ENCODE assay signal across 10 cellular contexts in the genomic region with DNA sequence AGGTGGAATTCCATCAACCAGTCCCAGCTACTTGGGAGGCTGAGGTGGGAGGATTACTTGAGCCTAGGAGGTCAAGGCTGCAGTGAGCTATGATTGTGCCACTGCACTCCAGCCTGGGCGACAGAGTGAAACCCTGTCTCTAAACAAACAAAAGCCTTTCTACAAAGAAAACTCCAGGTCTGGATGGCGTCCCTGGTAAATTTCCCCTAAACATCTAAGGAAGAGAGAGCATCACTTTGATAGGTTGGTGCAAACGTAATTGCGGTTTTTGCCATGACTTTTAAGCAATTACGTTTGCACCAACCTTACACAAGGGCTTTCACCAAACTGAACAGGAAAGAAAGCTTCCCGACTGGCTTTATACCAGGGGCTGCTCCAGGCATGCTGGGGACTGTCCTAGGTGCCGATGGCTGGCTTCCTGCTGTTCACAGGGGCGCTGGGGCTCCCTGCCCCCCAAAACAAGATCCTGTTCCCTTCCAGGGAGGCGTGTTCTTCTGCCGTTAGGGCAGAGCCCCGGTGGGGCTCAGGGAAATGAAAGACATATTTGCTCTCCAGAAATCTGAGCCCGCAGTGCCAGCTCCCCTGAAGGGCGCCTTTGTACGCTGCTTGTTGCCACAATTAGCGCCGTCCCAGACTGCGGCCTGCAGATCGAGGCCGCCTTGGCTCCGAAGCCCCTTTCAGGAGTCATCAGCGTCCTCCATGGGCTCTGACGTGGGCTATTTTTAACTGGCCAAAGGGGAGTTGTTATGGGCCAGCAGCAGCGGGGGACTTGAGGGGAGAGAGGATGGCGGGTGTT. TPM values are rescaled to one million over a fixed set of nuclear protein-coding genes. Genes with fewer than 3 reads are reported as not detected.
DNase-seq lines count a peak whose midpoint lies in the region; ATAC-seq, FAIRE-seq and TF ChIP-seq lines count a peak whose summit lies in the region.
"Had no signal": no experiment of that assay in that cellular context is flagged by ENCODE, and none has a peak within 500 bp of the region (broad histone marks: within the 10 kb centered on the region; RNA-seq: fewer than 3 reads in every experiment).

No MANE protein-coding gene starts in this region.

- POLR2A ChIA-PET in A549 (lab: Yijun Ruan, JAX): no interaction called here

- no peaks in the 10 kb centered on the region for H3K4me1 ChIP-seq in A549
- peaks cover 26% of the 10 kb centered on the region for H3K4me1 ChIP-seq in muscle layer of colon (ENCODE audit: insufficient read depth, low read length)

- no peak overlapping the region for H3K4me3 ChIP-seq in A549
- no peak overlapping the region for H3K4me3 ChIP-seq in muscle layer of colon (ENCODE audit: low read depth in 1 of 2, low read length in 2 of 2)

- DNase-seq in A549 (ENCODE audit: low read depth in 1 of 2, low spot score in 1 of 2) (no peak), NCI-H1105 treated with DMSO at 0.1 percent for 48 hours (lab: John Stamatoyannopoulos, UW) (peak; percentile 4), caudate nucleus (lab: John Stamatoyannopoulos, UW) (peak in 45 of 61 donors; percentile 2 to 76 (median 28)), AML-193 (lab: John Stamatoyannopoulos, UW) (no peak), T-helper 1 cell (no peak)
- DNase-seq in stimulated activated CD4-positive, alpha-beta T cell treated with anti-CD3 and anti-CD28 coated beads, Interleukin-2, amount 100 ng/mL, for 48 hours: no peak
- DNase-seq: activated effector memory CD4-positive, alpha-beta T cell treated with Interleukin-2 at 50 U/mL for 16 hours; GOT3 had no signal

- H3K9me3 ChIP-seq in A549 (no peaks in the 10 kb centered on the region), muscle layer of colon (ENCODE audit: low read length) (no peaks in the 10 kb centered on the region)

- no peak overlapping the region for H3K4me2 ChIP-seq in A549

- no peak for TF ChIP-seq RAD21 in A549 (conservative IDR thresholded peaks at IDR 0.05 in 1 of 2, IDR thresholded peaks at IDR 0.05 in 1 of 2)

- no peak for TF ChIP-seq EP300 in A549 (IDR thresholded peaks at IDR 0.05)

- TF ChIP-seq POLR2A in A549 (IDR thresholded peaks at IDR 0.05; ENCODE audit: low read length): no peak

- no peaks in the 10 kb centered on the region for H3K36me3 ChIP-seq in muscle layer of colon (ENCODE audit: insufficient read depth, low read length)

- no peaks in the 10 kb centered on the region for H3K27me3 ChIP-seq in muscle layer of colon (ENCODE audit: control insufficient read depth in 1 of 2, insufficient read depth in 2 of 2, low read length in 2 of 2)

- CTCF ChIA-PET in A549 (lab: Yijun Ruan, JAX): no interaction called here

- no peak for FAIRE-seq in A549 (lab: Jason Lieb, UNC)

- no peak for TF ChIP-seq CTCF in A549 (IDR thresholded peaks at IDR 0.05)

- H3K9ac ChIP-seq in muscle layer of colon (ENCODE audit: low read length): peak overlapping the region; percentile 30

- ATAC-seq in A549 (peak; percentile 24 to 46; a peak in 4 of 6 replicates), GM19397 (IDR thresholded peaks at IDR 0.05; ENCODE audit: unreplicated experiment) (no peak)

- 73% methylated on average over 20 of the region's 24 CpGs for WGBS in A549 (ENCODE audit: missing lambda C conversion rate)

- peak overlapping the region in 1 of 2 experiments; percentile 46; a peak in 1 of 6 replicates for H3K27ac ChIP-seq in A549
- peak overlapping the region; percentile 64 for H3K27ac ChIP-seq in caudate nucleus (ENCODE audit: low read depth, low read length)
- peak overlapping the region; percentile 52 for H3K27ac ChIP-seq in muscle layer of colon (ENCODE audit: low read depth, low read length)

TF ChIP-seq in A549, 52 proteins besides CTCF, POLR2A, EP300 and RAD21:
- TF ChIP-seq NR3C1 (IDR thresholded peaks at IDR 0.05) (no peak), JUNB (IDR thresholded peaks at IDR 0.05) (no peak), TFCP2L1 (CRISPR knock-in tag; IDR thresholded peaks at IDR 0.05) (no peak), TP53 (CRISPR knock-in tag; IDR thresholded peaks at IDR 0.05) (no peak), HOXB5 (CRISPR knock-in tag; IDR thresholded peaks at IDR 0.05) (no peak), RFX5 (IDR thresholded peaks at IDR 0.05) (no peak), RNF2 (IDR thresholded peaks at IDR 0.05; ENCODE audit: borderline replicate concordance, low read depth) (no peak), RCOR1 (IDR thresholded peaks at IDR 0.05; ENCODE audit: low read depth, low read length) (no peak), FOXS1 (CRISPR knock-in tag; IDR thresholded peaks at IDR 0.05) (no peak)
- TF ChIP-seq, protein P1, sequence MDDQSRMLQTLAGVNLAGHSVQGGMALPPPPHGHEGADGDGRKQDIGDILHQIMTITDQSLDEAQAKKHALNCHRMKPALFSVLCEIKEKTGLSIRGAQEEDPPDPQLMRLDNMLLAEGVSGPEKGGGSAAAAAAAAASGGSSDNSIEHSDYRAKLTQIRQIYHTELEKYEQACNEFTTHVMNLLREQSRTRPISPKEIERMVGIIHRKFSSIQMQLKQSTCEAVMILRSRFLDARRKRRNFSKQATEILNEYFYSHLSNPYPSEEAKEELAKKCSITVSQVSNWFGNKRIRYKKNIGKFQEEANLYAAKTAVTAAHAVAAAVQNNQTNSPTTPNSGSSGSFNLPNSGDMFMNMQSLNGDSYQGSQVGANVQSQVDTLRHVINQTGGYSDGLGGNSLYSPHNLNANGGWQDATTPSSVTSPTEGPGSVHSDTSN (IDR thresholded peaks at IDR 0.05): no peak

RNA-seq across cellular contexts. Expression of a gene that starts 38.7 kb away (rescaled TPM):
- 2.7 and 3.4 TPM in 2 replicates for polyA plus RNA-seq in A549 (2011; rRNA removed)
- 42.8 and 49.2 TPM in 2 replicates for polyA plus RNA-seq in A549 (2012; cell fraction: cytosol; rRNA removed)
- 130 and 150 TPM in 2 replicates for polyA plus RNA-seq in A549 (2012; cell fraction: nucleus; rRNA removed)
- 6.0 to 7.0 TPM (median 6.9 TPM) in 3 replicates for polyA plus RNA-seq in A549 (2017; fragmentation: RNase III; extraction: RNeasy Plus Mini Kit Qiagen cat#74134 plus additional on column Dnase treatment)
- polyA minus RNA-seq in A549 (2011; rRNA and poly(A)+ RNA removed): 1.8 and 3.2 TPM in 2 replicates

Comparison
In these comparisons a context has a peak if more than half of its experiments do, and no peak if none do; other contexts are left out.
1. DNase-seq: peak in NCI-H1105 treated with DMSO at 0.1 percent for 48 hours (single experiment) and caudate nucleus (45 of 61); none in A549 (0 of 2), AML-193 (0 of 2), T-helper 1 cell (0 of 5) and stimulated activated CD4-positive, alpha-beta T cell treated with anti-CD3 and anti-CD28 coated beads, Interleukin-2, amount 100 ng/mL, for 48 hours (0 of 2).